ENCODE assay signal across 10 cellular contexts in the genomic region with DNA sequence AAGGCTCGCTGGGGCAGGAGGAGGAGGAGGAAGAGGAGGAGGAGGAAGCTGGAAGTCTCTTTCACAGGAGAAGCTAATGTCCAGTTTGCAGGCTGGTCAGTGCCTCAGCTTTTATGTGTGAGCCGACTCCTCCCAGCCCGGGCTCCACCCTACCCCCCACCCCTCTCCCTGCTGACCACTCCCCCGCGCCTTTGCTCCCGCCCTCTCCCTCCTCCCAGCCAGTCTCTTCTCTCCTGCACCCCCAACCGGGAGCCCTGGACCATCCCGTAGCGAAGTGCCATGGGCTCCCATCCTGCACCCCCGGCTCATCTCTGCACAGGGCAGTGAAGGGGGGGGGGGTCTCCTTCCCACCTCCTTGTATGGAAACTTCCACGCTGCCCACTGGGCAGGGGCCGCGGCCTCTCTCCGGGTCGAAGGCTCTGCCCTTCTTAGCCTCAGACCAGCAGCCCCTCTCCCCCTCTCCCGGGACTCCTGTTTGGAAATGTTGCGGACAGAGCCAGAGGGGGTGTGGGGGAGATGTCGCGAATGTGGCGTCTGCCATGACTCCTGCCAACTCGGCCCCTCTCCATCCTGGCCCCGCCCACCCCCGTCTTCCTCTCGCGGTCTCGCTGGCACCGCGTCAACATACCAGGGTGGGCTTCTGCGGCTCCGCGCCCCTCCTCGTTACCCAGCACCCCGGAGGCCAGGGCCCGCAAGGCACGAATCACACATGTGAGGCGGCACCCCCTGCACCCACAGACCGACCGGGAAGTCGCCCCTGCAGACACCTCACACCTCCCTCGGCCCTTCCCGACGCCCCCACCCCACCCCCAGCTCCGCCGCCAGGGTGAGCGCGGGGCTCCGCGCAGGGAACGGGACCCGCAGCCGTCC. TPM values are rescaled to one million over a fixed set of nuclear protein-coding genes. Genes with fewer than 3 reads are reported as not detected.
DNase-seq lines count a peak whose midpoint lies in the region; ATAC-seq, FAIRE-seq and TF ChIP-seq lines count a peak whose summit lies in the region.
"Had no signal": no experiment of that assay in that cellular context is flagged by ENCODE, and none has a peak within 500 bp of the region (broad histone marks: within the 10 kb centered on the region; RNA-seq: fewer than 3 reads in every experiment).

No MANE protein-coding gene starts in this region.

- no peaks in the 10 kb centered on the region for H3K36me3 Mint-ChIP-seq in mesothelial cell of epicardium

- peak overlapping the region in 1 of 2 donors; percentile 30 for H3K27ac ChIP-seq in coronary artery

- peak overlapping the region; percentile 73 for H3K4me3 Mint-ChIP-seq in mesothelial cell of epicardium

- TF ChIP-seq POLR2A in erythroblast (IDR thresholded peaks at IDR 0.05; ENCODE audit: low read length) = no peak

- no peak for ATAC-seq in GM18502 (IDR thresholded peaks at IDR 0.05; ENCODE audit: poor library complexity, unreplicated experiment)

- peak overlapping the region; percentile 68 for H3K4me3 ChIP-seq in coronary artery

- H3K4me1 Mint-ChIP-seq in mesothelial cell of epicardium = peaks cover 28% of the 10 kb centered on the region

- DNase-seq in AG09319 (ENCODE audit: extremely low read depth, low read depth) = peak; percentile 81
- peak; percentile 87 for DNase-seq in LHCN-M2 (ENCODE audit: low read depth)
- DNase-seq in coronary artery (ENCODE audit: low spot score) = no peak
- DNase-seq in mesothelial cell of epicardium (ENCODE audit: low spot score in 2 of 2, unreplicated experiment in 2 of 2) = peak; percentile 68 to 78
- no peak for DNase-seq in stimulated activated CD4-positive, alpha-beta T cell treated with anti-CD3 and anti-CD28 coated beads, Interleukin-1b, Interleukin-23, amount 100 ng/mL, for 48 hours
- no peak for DNase-seq in D721Med (ENCODE audit: insufficient read length, low spot score)
- no peak for DNase-seq in erythroblast (lab: John Stamatoyannopoulos, UW)

- peak overlapping the region; percentile 85 for H3K27ac Mint-ChIP-seq in mesothelial cell of epicardium

- no peak for TF ChIP-seq CTCF in AG09319 (IDR thresholded peaks at IDR 0.05; ENCODE audit: low read depth, low read length)
- TF ChIP-seq CTCF in coronary artery (IDR thresholded peaks at IDR 0.05) = no peak
- TF ChIP-seq CTCF in mesothelial cell of epicardium (IDR thresholded peaks at IDR 0.05; ENCODE audit: unreplicated experiment) = no peak
- TF ChIP-seq CTCF in D721Med (IDR thresholded peaks at IDR 0.05; ENCODE audit: insufficient read depth, missing control alignments) = no peak

- H3K9me3 Mint-ChIP-seq in mesothelial cell of epicardium = no peaks in the 10 kb centered on the region

- no peak for FAIRE-seq in D721Med (lab: Jason Lieb, UNC)
- FAIRE-seq: GM18507 had no signal

- H3K27me3 Mint-ChIP-seq in mesothelial cell of epicardium (ENCODE audit: low read depth) = peaks cover 71% of the 10 kb centered on the region

RNA-seq across cellular contexts. Expression of gene IGF2, which starts 1.8 kb away (rescaled TPM):
- total RNA-seq in LHCN-M2 (2014; rRNA removed) (106 and 173 TPM in 2 replicates), mesothelial cell of epicardium (3,009 to 3,275 TPM (median 3,171 TPM) in 3 replicates)
- polyA plus RNA-seq in LHCN-M2 (2012) = 1,307 TPM

RNA-seq across cellular contexts. Expression of gene INS, which starts 23.6 kb away (rescaled TPM):
- not detected in 2 replicates for total RNA-seq in LHCN-M2 (2014; rRNA removed)
- not detected for polyA plus RNA-seq in LHCN-M2 (2012)
- not detected in 3 replicates for total RNA-seq in mesothelial cell of epicardium
- total RNA-seq: temporal lobe had no signal

RNA-seq across cellular contexts. Expression of gene TH, which starts 34.2 kb away (rescaled TPM):
- total RNA-seq in LHCN-M2 (2014; rRNA removed) = not detected in 2 replicates
- polyA plus RNA-seq in LHCN-M2 (2012) = not detected
- total RNA-seq in mesothelial cell of epicardium = 0.77 to 1.4 TPM (median 1.1 TPM) in 3 replicates

Comparison
In these comparisons a context has a peak if more than half of its experiments do, and no peak if none do; other contexts are left out.
1. DNase-seq: peak in AG09319 (single experiment), LHCN-M2 (single experiment) and mesothelial cell of epicardium (2 of 2); none in coronary artery (single experiment), stimulated activated CD4-positive, alpha-beta T cell treated with anti-CD3 and anti-CD28 coated beads, Interleukin-1b, Interleukin-23, amount 100 ng/mL, for 48 hours (single experiment), D721Med (single experiment) and erythroblast (0 of 2).
2. RNA of gene IGF2, which starts 1.8 kb away (total RNA-seq): 3,009 to 3,275 TPM in mesothelial cell of epicardium; 106 to 173 TPM in LHCN-M2; every median in the first group is over 10 times any median in the second.